Comparison of ENCODE assay signal across 11 cellular contexts in the genomic region with DNA sequence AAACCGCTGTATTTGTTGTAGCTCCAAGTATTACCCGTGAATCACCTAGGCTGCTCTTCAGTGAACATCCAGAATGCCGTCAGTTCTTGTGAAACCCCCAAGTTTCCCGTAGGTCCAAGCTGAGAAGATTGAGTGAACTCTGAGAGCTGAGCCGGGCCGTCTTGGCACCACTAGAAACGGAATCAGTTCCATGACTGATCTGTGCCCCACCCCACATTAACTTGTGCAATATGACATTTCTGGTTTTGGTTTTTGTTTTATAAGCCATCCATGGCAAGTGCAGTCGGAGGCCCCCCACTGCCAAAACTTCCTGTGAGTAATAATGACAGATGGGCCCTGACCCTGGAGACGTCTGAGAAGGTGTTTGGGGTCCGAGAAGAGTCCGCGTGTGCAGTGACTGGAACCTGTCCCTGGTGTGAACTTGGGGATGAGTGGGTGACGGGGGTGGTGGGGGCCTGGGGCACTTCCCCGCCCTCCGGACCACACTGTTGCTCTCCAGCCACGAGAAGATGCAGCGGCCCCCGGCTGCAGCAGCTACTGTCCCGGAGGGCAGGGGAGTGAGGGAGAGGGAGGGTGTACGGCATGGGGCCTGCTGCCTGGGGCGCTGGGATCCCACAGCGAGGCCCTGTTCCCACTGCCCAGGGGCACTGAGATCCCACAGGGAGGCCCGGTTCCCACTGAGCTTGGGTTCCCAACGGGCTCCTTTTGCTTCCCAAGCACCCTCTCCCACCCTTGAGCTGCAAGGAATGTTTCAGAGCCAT. TPM values are rescaled to one million over a fixed set of nuclear protein-coding genes. Genes with fewer than 3 reads are reported as not detected.
DNase-seq lines count a peak whose midpoint lies in the region; ATAC-seq and TF ChIP-seq lines count a peak whose summit lies in the region.
"Had no signal": no experiment of that assay in that cellular context is flagged by ENCODE, and none has a peak within 500 bp of the region (broad histone marks: within the 10 kb centered on the region; RNA-seq: fewer than 3 reads in every experiment).

No MANE protein-coding gene starts in this region.

- H3K9me2 ChIP-seq in GM23248 (ENCODE audit: insufficient read depth): no peaks in the 10 kb centered on the region

- H3K9ac ChIP-seq in GM23248: peak overlapping the region; percentile 4; the same call in 1 of the 2 replicates

- intact Hi-C loops in gastrocnemius medialis (cut with DNase I; ENCODE audit: low total_unique reads): loop anchor here (2.0 kb wide), 1 partner anchor 17 kb away; no protein-coding TSS in a partner anchor

- H2AFZ ChIP-seq in GM23248: no peak overlapping the region

- peaks cover 7% of the 10 kb centered on the region for H3K4me1 Mint-ChIP-seq in T-helper 2 cell treated with Interferon-gamma antibody and Interleukin-4, amounts not matched to agents 5 μg/mL and 100 μg/mL, for 36 hours (ENCODE audit: low read depth)

- no peaks in the 10 kb centered on the region for H3F3A ChIP-seq in GM23248 (ENCODE audit: insufficient read depth)

- H3K27me3 ChIP-seq in GM23248 (replicated peaks; ENCODE audit: insufficient read depth) (no peaks in the 10 kb centered on the region), gastrocnemius medialis (no peaks in the 10 kb centered on the region)

- DNase-seq in T-helper 2 cell treated with Interferon-gamma antibody and Interleukin-4, amounts not matched to agents 5 μg/mL and 100 μg/mL, for 36 hours (ENCODE audit: low spot score): no peak
- DNase-seq in T-helper 2 cell (no peak), GM23248 (peak; percentile 90), RWPE1 (ENCODE audit: low spot score) (no peak), gastrocnemius medialis (peak in 1 of 2 donors; percentile 56)
- DNase-seq in stimulated activated CD8-positive, alpha-beta memory T cell treated with anti-CD3 and anti-CD28 coated beads, Interleukin-4, amount 100 ng/mL, for 48 hours: no peak
- no peak for DNase-seq in stimulated activated CD4-positive, alpha-beta T cell treated with anti-CD3 and anti-CD28 coated beads, Interleukin-15, amount 100 ng/mL, for 24 hours
- no peak for DNase-seq in central memory CD4-positive, alpha-beta T cell
- DNase-seq: activated CD8-positive, alpha-beta memory T cell treated with anti-CD3 and anti-CD28 coated beads for 24 hours; NCI-H446 had no signal

- H3K36me3 ChIP-seq in GM23248 (ENCODE audit: low read depth) (no peaks in the 10 kb centered on the region), gastrocnemius medialis (peaks cover 0 to 8% of the 10 kb centered on the region in 2 donors)

- WGBS in GM23248 (ENCODE audit: low coverage in 1 of 2, low lambda C conversion rate in 2 of 2, missing lambda C conversion rate in 2 of 2), 2 experiments: 32 to 48% methylated on average over 14 to 24 of the region's 24 CpGs

- TF ChIP-seq POLR2A in gastrocnemius medialis (IDR thresholded peaks at IDR 0.05): no peak

- no peaks in the 10 kb centered on the region for H3K27me3 Mint-ChIP-seq in T-helper 2 cell treated with Interferon-gamma antibody and Interleukin-4, amounts not matched to agents 5 μg/mL and 100 μg/mL, for 36 hours (ENCODE audit: low read depth)

- in situ Hi-C loops in GM23248 (cut with MboI): no loop called here
- in situ Hi-C loops in gastrocnemius medialis (cut with MboI; ENCODE audit: low sequenced_read_pairs in 4 of 4): no loop called here

- H3K36me3 Mint-ChIP-seq in T-helper 2 cell treated with Interferon-gamma antibody and Interleukin-4, amounts not matched to agents 5 μg/mL and 100 μg/mL, for 36 hours (ENCODE audit: low read depth): peaks cover 22% of the 10 kb centered on the region

- H3K4me2 ChIP-seq in GM23248 (ENCODE audit: unreplicated experiment): peak overlapping the region; percentile 13

- POLR2A ChIA-PET in RWPE1 (lab: Yijun Ruan, JAX; ENCODE audit: low non-redundant PET): no interaction called here

- no peaks in the 10 kb centered on the region for H4K20me1 ChIP-seq in GM23248 (ENCODE audit: insufficient read depth)

- H3K79me2 ChIP-seq in GM23248 (ENCODE audit: insufficient read depth): no peaks in the 10 kb centered on the region

- TF ChIP-seq CTCF in RWPE1 (conservative IDR thresholded peaks at IDR 0.05; ENCODE audit: low read depth) (no peak), gastrocnemius medialis (IDR thresholded peaks at IDR 0.05 in 4 of 5, conservative IDR thresholded peaks at IDR 0.05 in 1 of 5) (no peak)

- CTCF ChIA-PET in RWPE1 (lab: Yijun Ruan, JAX): no interaction called here

- H3K9me3 ChIP-seq in GM23248 (ENCODE audit: low read depth) (no peaks in the 10 kb centered on the region), gastrocnemius medialis (no peaks in the 10 kb centered on the region)

- peak overlapping the region; percentile 35 for H3K27ac Mint-ChIP-seq in T-helper 2 cell treated with Interferon-gamma antibody and Interleukin-4, amounts not matched to agents 5 μg/mL and 100 μg/mL, for 36 hours

- H3K9me3 Mint-ChIP-seq in T-helper 2 cell treated with Interferon-gamma antibody and Interleukin-4, amounts not matched to agents 5 μg/mL and 100 μg/mL, for 36 hours: no peaks in the 10 kb centered on the region

- H3K27ac ChIP-seq in GM23248 (peak overlapping the region; percentile 44; the same call in 1 of the 2 replicates), RWPE1 (peak overlapping the region; percentile 19; the same call in 1 of the 2 replicates), gastrocnemius medialis (peak overlapping the region in 1 of 4 donors; percentile 64)
- H3K27ac ChIP-seq: 22Rv1 had no signal

- H3K4me1 ChIP-seq in GM23248 (ENCODE audit: insufficient read depth) (peaks cover 13% of the 10 kb centered on the region), gastrocnemius medialis (peaks cover 15 to 43% of the 10 kb centered on the region in 2 donors)

- H3K4me3 ChIP-seq in GM23248 (no peak overlapping the region), gastrocnemius medialis (no peak overlapping the region)

- H3K4me3 Mint-ChIP-seq in T-helper 2 cell treated with Interferon-gamma antibody and Interleukin-4, amounts not matched to agents 5 μg/mL and 100 μg/mL, for 36 hours: no peak overlapping the region

- peak; percentile 59 to 64 for ATAC-seq in gastrocnemius medialis

RNA-seq across cellular contexts. Expression of a gene that starts 26.5 kb away (rescaled TPM):
- 6.4 and 7.5 TPM in 2 replicates for total RNA-seq in GM23248 (2014; rRNA removed; shearing (Covaris generic))
- polyA plus RNA-seq in GM23248 (2016; fragmentation: Nextera tagmentation; extraction: Ambion mirVana): 9.2 and 9.8 TPM in 2 replicates
- total RNA-seq in gastrocnemius medialis: 10 to 100 TPM in 3 of 4 donors, 1 to 10 TPM in 1; 7.1 to 74.7 (median 28.4) TPM
